ENCODE assay signal across 8 cellular contexts in the genomic region with DNA sequence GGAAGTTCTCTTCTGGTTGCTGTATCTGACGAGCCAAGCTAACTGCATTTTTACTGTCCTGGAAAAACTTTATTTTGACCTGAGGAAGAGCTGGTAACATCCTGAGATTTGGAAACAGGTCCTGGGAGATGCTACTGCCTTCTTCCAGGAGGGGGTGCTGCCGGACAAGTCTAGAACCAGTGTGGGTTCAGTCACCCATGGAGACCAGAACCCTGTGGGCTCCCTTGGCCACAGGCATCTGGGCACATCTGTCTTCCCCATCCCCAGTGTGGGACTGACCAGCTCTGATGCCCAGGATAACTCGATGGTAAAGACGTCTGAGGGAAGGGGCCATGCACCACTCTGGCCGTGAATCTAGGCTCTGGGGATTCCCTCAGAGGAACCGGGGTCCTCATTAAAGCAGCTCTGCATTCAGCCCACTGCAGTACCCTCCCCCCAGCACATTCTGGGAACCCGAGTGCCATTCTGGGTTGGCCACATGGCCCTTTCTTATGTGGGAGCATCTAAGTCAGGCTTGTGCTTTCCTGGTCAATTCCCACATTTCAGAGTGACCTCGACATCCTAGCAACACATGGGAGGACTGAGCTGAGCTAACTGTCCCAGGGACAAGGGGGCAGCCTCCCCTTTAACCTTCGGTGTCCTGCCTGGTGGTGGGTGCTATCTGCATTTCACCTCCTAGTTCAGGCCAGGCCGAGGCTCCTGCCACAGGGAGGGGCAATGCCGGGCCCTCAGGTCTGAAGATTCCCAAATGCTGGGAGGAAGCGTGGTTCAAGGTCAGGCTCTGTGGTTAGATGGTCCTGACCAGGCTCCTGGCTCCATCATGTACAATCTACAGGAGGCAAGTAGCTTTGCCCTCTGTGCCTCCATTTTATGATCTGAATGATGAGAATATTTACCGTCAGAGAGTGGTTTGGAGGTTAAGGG. TPM values are rescaled to one million over a fixed set of nuclear protein-coding genes. Genes with fewer than 3 reads are reported as not detected.
DNase-seq lines count a peak whose midpoint lies in the region; ATAC-seq, FAIRE-seq and TF ChIP-seq lines count a peak whose summit lies in the region.

No MANE protein-coding gene starts in this region.

- ATAC-seq in heart left ventricle (peak; percentile 36 to 69 (median 53)), HG02759 (IDR thresholded peaks at IDR 0.05; ENCODE audit: unreplicated experiment) (no peak), GM18520 (IDR thresholded peaks at IDR 0.05; ENCODE audit: unreplicated experiment) (no peak)

- no peak overlapping the region for H3K4me3 Mint-ChIP-seq in CD14-positive monocyte

- peaks cover 8 to 45% (median 26%) of the 10 kb centered on the region in 12 donors for H3K4me1 ChIP-seq in heart left ventricle

- WGBS in heart left ventricle, 4 donors: 47 to 60% (median 52%) methylated on average over 10 to 13 of the region's 13 CpGs

- TF ChIP-seq CTCF in CD14-positive monocyte (IDR thresholded peaks at IDR 0.05) (peak; percentile 86), heart left ventricle (IDR thresholded peaks at IDR 0.05) (peak; percentile 65 to 83 (median 76))

- peaks cover 0 to 7% (median 0%) of the 10 kb centered on the region in 9 donors for H3K36me3 ChIP-seq in heart left ventricle

- peak overlapping the region; percentile 47 to 91 (median 76) for H3K27ac ChIP-seq in heart left ventricle

- H3K9me3 Mint-ChIP-seq in CD14-positive monocyte: peaks cover 0 to 2% (median 0%) of the 10 kb centered on the region in 7 donors

- H3K4me1 Mint-ChIP-seq in CD14-positive monocyte: peaks cover 41% of the 10 kb centered on the region

- peak; percentile 30 for FAIRE-seq in H54 (lab: Jason Lieb, UNC)

- peaks cover 0 to 4% (median 2%) of the 10 kb centered on the region in 3 donors for H3K27me3 Mint-ChIP-seq in CD14-positive monocyte (ENCODE audit: low read depth in 3 of 3)

- DNase-seq in CD14-positive monocyte (ENCODE audit: low spot score) (peak; percentile 70), H54 (ENCODE audit: insufficient read length, low spot score) (peak; percentile 82), RKO (ENCODE audit: low spot score) (peak; percentile 51), amygdala (lab: John Stamatoyannopoulos, UW) (peak in 31 of 56 donors; percentile 13 to 70 (median 36)), heart left ventricle (peak in 4 of 5 donors; percentile 62 to 75 (median 75)), posterior vena cava (ENCODE audit: low spot score) (peak; percentile 92)

- H3K4me3 ChIP-seq in heart left ventricle: peak overlapping the region in 1 of 12 donors; percentile 12

- intact Hi-C loops in CD14-positive monocyte (cut with micrococcal nuclease) (loop anchor here (2.0 to 10.0 kb wide), 4 partner anchors 44 to 552 kb away; a partner anchor contains a TSS), heart left ventricle (cut with DNase I) (loop anchor here in 9 of 10 donors (1.0 to 10.0 kb wide), 15 partner anchors 44 to 392 kb away; a partner anchor contains a TSS), posterior vena cava (cut with DNase I) (loop anchor here in 1 of 2 donors (5.0 kb wide), 1 partner anchor 129 kb away; no protein-coding TSS in a partner anchor)

- no peaks in the 10 kb centered on the region for H3K27me3 ChIP-seq in heart left ventricle

- peak overlapping the region; percentile 80 to 93 (median 89) for H3K27ac Mint-ChIP-seq in CD14-positive monocyte

- peaks cover 11 to 19% of the 10 kb centered on the region in 2 donors for H3K36me3 Mint-ChIP-seq in CD14-positive monocyte

- no peaks in the 10 kb centered on the region for H3K9me3 ChIP-seq in heart left ventricle

- TF ChIP-seq POLR2A in H54 (IDR thresholded peaks at IDR 0.05; ENCODE audit: low read depth, low read length): no peak
- no peak for TF ChIP-seq POLR2A in heart left ventricle (IDR thresholded peaks at IDR 0.05)

RNA-seq across cellular contexts. Expression of a gene that starts 6.4 kb away (rescaled TPM):
- polyA plus RNA-seq in CD14-positive monocyte (1 to 10 TPM; 4.1 to 4.6 TPM), heart left ventricle (1 to 10 TPM; 2.1 to 4.4 TPM)
- total RNA-seq in heart left ventricle (10 to 100 TPM in 1 of 9 donors, 1 to 10 TPM in 8; 3.5 to 11.6 (median 4.3) TPM), posterior vena cava (1 to 10 TPM; 2.7 to 4.8 TPM)

RNA-seq across cellular contexts. Expression of a gene that starts 6.5 kb away (rescaled TPM):
- polyA plus RNA-seq in CD14-positive monocyte: 1 to 10 TPM in 1 of 2 donors, under 1 TPM in 1; 0.92 to 3.2 TPM
- total RNA-seq in heart left ventricle: 10 to 100 TPM in 4 of 9 donors, 1 to 10 TPM in 5; 7.6 to 15.6 (median 8.6) TPM
- polyA plus RNA-seq in heart left ventricle: 10 to 100 TPM; 11.8 to 26.9 TPM
- total RNA-seq in posterior vena cava: 10 to 100 TPM; 12.2 to 12.6 TPM

RNA-seq across cellular contexts. Expression of a gene that starts 12.2 kb away (rescaled TPM):
- polyA plus RNA-seq in CD14-positive monocyte: 1 to 10 TPM; 6.1 to 6.9 TPM
- total RNA-seq in heart left ventricle: 1 to 10 TPM; 1.7 to 5.6 (median 2.9) TPM
- polyA plus RNA-seq in heart left ventricle: 1 to 10 TPM; 2.7 to 7.0 TPM
- total RNA-seq in posterior vena cava: 1 to 10 TPM; 2.9 to 4.6 TPM

RNA-seq across cellular contexts. Expression of a gene that starts 12.9 kb away (rescaled TPM):
- 10 to 100 TPM; 11.8 to 14.9 TPM for polyA plus RNA-seq in CD14-positive monocyte
- total RNA-seq in heart left ventricle: 10 to 100 TPM in 4 of 9 donors, 1 to 10 TPM in 5; 6.2 to 19.9 (median 9.5) TPM
- 10 to 100 TPM in 1 of 2 donors, 1 to 10 TPM in 1; 7.8 to 15.6 TPM for polyA plus RNA-seq in heart left ventricle
- total RNA-seq in posterior vena cava: 10 to 100 TPM; 13.3 to 16.0 TPM

RNA-seq across cellular contexts. Expression of a gene that starts 28.1 kb away (rescaled TPM):
- polyA plus RNA-seq in CD14-positive monocyte (under 1 TPM in 1 of 2 donors, not detected in 1; 0.30 TPM), heart left ventricle (under 1 TPM; 0.21 to 0.30 TPM)
- total RNA-seq in heart left ventricle (1 to 10 TPM in 3 of 9 donors, under 1 TPM in 4, not detected in 2; 0.27 to 1.7 (median 0.60) TPM), posterior vena cava (1 to 10 TPM in 1 of 2 donors, under 1 TPM in 1; 0.67 to 1.8 TPM)

Comparison
In these comparisons a context has a peak if more than half of its experiments do, and no peak if none do; other contexts are left out.
1. DNase-seq: peak in every context shown above with its lines; median percentile 92 in posterior vena cava; 82 in H54; 75 in heart left ventricle; 70 in CD14-positive monocyte; 51 in RKO; 36 in amygdala.
2. ATAC-seq: peak in heart left ventricle (4 of 4); none in HG02759 (single experiment) and GM18520 (single experiment).